In the genomic region with DNA sequence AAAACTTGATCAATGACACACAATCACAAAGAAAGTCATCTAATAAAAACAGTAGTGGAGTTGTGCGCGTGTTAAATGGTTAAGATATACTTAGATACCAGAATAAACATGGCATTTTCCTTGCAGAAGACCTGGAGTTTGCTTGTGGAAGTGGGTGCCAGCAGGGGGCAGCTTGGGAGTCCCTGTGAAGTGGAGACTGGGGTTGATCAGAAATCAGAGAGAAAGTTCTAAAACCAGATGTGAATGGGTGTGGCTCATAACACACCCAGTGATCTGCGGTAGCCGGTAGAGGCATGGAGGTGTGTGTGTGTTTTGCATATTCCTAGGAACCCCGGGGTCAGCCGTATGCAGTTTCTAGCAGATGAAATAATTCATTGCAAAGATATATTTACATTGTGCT, we compare ENCODE assay signal across 8 cellular contexts.
DNase-seq lines count a peak whose midpoint lies in the region; ATAC-seq and TF ChIP-seq lines count a peak whose summit lies in the region.

No MANE protein-coding gene starts in this region.

- DNase-seq in CD4-positive, alpha-beta memory T cell = peak; percentile 64 to 71 (median 68)
- DNase-seq in NCI-H82 (lab: John Stamatoyannopoulos, UW) (peak; percentile 12), heart right ventricle (peak; percentile 40 to 61), iPS-NIHi7 (ENCODE audit: extremely low spot score) (no peak)
- peak; percentile 21 to 40 for DNase-seq in activated T-helper 1 cell treated with anti-CD3 and anti-CD28 coated beads, Interleukin-2, amount 50 U/mL, for 16 hours (ENCODE audit: low read depth in 1 of 2, low spot score in 1 of 2)
- DNase-seq in stimulated activated CD4-positive, alpha-beta T cell treated with anti-CD3 and anti-CD28 coated beads, Interleukin-4, amount 100 ng/mL, for 1 hour = peak; percentile 62

- H3K4me1 ChIP-seq in CD4-positive, alpha-beta memory T cell (ENCODE audit: insufficient read depth, low read length) = peaks cover 49% of the 10 kb centered on the region
- H3K4me1 ChIP-seq in heart right ventricle = peaks cover 0 to 19% (median 0%) of the 10 kb centered on the region in 9 donors

- no peaks in the 10 kb centered on the region for H3K36me3 ChIP-seq in CD4-positive, alpha-beta memory T cell (ENCODE audit: insufficient read depth, low read length)
- no peaks in the 10 kb centered on the region for H3K36me3 ChIP-seq in heart right ventricle

- H3K27me3 ChIP-seq in CD4-positive, alpha-beta memory T cell (ENCODE audit: insufficient read depth, low read length) = no peaks in the 10 kb centered on the region
- H3K27me3 ChIP-seq in heart right ventricle = no peaks in the 10 kb centered on the region

- peaks cover 0 to 3% (median 0%) of the 10 kb centered on the region in 8 donors for H3K9me3 Mint-ChIP-seq in CD4-positive, alpha-beta memory T cell

- peak; percentile 24 to 71 (median 59) for TF ChIP-seq CTCF in heart right ventricle (IDR thresholded peaks at IDR 0.05)

- CTCF ChIA-PET in CD4-positive, alpha-beta memory T cell (lab: Charles Lee; ENCODE audit: partially characterized antibody) = interaction anchor here (0.9 to 5.7 kb wide), 6 partner anchors 85 to 590 kb away, joined by 3 to 105 read pairs (median 20); a partner anchor contains a TSS

- ATAC-seq in heart right ventricle (peak in 5 of 8 donors; percentile 52 to 65 (median 57)), HG03108 (IDR thresholded peaks at IDR 0.05; ENCODE audit: unreplicated experiment) (no peak), HG03432 (IDR thresholded peaks at IDR 0.05; ENCODE audit: unreplicated experiment) (no peak)

- H3K4me3 ChIP-seq in CD4-positive, alpha-beta memory T cell (ENCODE audit: low read length in 2 of 2) = no peak overlapping the region
- no peak overlapping the region for H3K4me3 ChIP-seq in heart right ventricle

- peaks cover 34 to 75% (median 49%) of the 10 kb centered on the region in 4 donors for H3K4me1 Mint-ChIP-seq in CD4-positive, alpha-beta memory T cell

- H3K9me3 ChIP-seq in CD4-positive, alpha-beta memory T cell (ENCODE audit: control insufficient read depth in 1 of 2, low read length in 2 of 2) = no peaks in the 10 kb centered on the region
- H3K9me3 ChIP-seq in heart right ventricle = peaks cover 0 to 9% (median 0%) of the 10 kb centered on the region in 11 donors

- no peaks in the 10 kb centered on the region for H3K36me3 Mint-ChIP-seq in CD4-positive, alpha-beta memory T cell

- H3K27ac ChIP-seq in CD4-positive, alpha-beta memory T cell (ENCODE audit: low read depth, low read length) = no peak overlapping the region
- H3K27ac ChIP-seq in heart right ventricle = no peak overlapping the region

- intact Hi-C loops in CD4-positive, alpha-beta memory T cell (cut with micrococcal nuclease) = loop anchor here (1.0 to 5.0 kb wide), 7 partner anchors 86 to 591 kb away; a partner anchor contains a TSS
- intact Hi-C loops in heart right ventricle (cut with DNase I) = loop anchor here in 9 of 10 donors (2.0 to 10.0 kb wide), 7 partner anchors 298 to 591 kb away; a partner anchor contains a TSS

- H3K27ac Mint-ChIP-seq in CD4-positive, alpha-beta memory T cell = peak overlapping the region in 6 of 7 donors; percentile 0 to 65 (median 46)

- WGBS in heart right ventricle, 2 donors = 66 to 69% methylated on average over 6 of the region's 6 CpGs

- no peaks in the 10 kb centered on the region for H3K27me3 Mint-ChIP-seq in CD4-positive, alpha-beta memory T cell

- H3K4me3 Mint-ChIP-seq in CD4-positive, alpha-beta memory T cell = peak overlapping the region in 7 of 8 donors; percentile 9 to 68 (median 52)

- POLR2A ChIA-PET in CD4-positive, alpha-beta memory T cell (lab: Charles Lee; ENCODE audit: partially characterized antibody) = interaction anchor here (1.2 to 4.8 kb wide), 3 partner anchors 292 to 514 kb away, joined by 3 to 58 read pairs (median 4); a partner anchor contains a TSS

Comparison
In these comparisons a context has a peak if more than half of its experiments do, and no peak if none do; other contexts are left out.
1. ATAC-seq: peak in heart right ventricle (5 of 8); none in HG03108 (single experiment) and HG03432 (single experiment).